ENCODE assay signal across 8 cellular contexts in the genomic region with DNA sequence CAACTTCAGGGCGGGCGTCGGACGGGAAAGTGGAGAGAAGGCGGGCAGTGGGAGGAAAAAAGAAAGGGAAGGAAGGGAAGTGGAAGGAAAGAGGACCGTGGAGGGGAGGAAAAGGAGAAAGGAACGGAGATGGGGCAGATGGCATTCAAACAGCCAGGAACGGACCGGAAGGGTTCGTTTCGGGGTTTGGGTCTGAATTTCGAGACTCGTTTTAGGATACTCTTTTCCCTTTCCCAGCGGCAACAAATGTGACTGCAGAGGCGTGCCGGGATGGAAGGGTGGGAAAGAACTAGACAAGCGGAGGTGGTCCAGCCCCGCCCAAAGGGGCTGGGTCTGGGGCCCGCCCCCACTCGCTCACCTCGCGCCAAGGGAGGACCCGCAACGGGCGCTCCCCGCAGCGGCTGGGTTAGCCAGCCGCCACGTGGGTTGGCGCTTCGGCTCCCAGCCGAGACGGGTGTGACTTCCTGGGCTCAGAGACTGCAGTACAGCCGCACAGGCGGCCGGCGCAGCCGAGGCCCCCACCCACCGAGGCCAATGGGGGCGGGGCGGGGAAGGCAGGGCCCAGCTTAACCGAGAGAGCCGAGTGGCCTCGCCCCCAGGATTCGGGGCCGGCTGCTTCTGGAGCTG. TPM values are rescaled to one million over a fixed set of nuclear protein-coding genes. Genes with fewer than 3 reads are reported as not detected.
DNase-seq lines count a peak whose midpoint lies in the region; ATAC-seq and TF ChIP-seq lines count a peak whose summit lies in the region.

No MANE protein-coding gene starts in this region.

- peak; percentile 75 for ATAC-seq in Panc1
- ATAC-seq in HG02763 (IDR thresholded peaks at IDR 0.05; ENCODE audit: unreplicated experiment), result no peak

- H3K27me3 ChIP-seq in Panc1 (ENCODE audit: control insufficient read depth, insufficient read depth, low read length), result peaks cover 39% of the 10 kb centered on the region

- H3K4me1 ChIP-seq in Panc1 (ENCODE audit: control insufficient read depth, insufficient read depth, low read length), result peaks cover 9% of the 10 kb centered on the region

- H3K9me3 ChIP-seq in Panc1 (ENCODE audit: control insufficient read depth, insufficient read depth, low read depth, low read length), result no peaks in the 10 kb centered on the region

- H3K36me3 ChIP-seq in Panc1 (ENCODE audit: control insufficient read depth, insufficient read depth, low read length), result no peaks in the 10 kb centered on the region; the same call in none of the 2 replicates

- no peak overlapping the region for H3K27ac ChIP-seq in Panc1 (ENCODE audit: low read length)

- intact Hi-C loops in Panc1 (cut with micrococcal nuclease; ENCODE audit: unreplicated experiment), result loop anchor here (5.0 to 10.0 kb wide), 3 partner anchors 397 to 832 kb away; a partner anchor contains a TSS
- intact Hi-C loops in posterior cingulate gyrus (cut with DNase I), result loop anchor here (5.0 kb wide), 3 partner anchors 88 to 1122 kb away; no protein-coding TSS in a partner anchor

- DNase-seq in DMS53 treated with DMSO at 0.1 percent for 48 hours (lab: John Stamatoyannopoulos, UW; ENCODE audit: unreplicated experiment) (peak; percentile 84), GM20000 (ENCODE audit: low spot score) (peak; percentile 77), HT1080 (ENCODE audit: low read depth) (peak; percentile 95), Panc1 (ENCODE audit: low read depth, low spot score) (no peak), astrocyte of the cerebellum (ENCODE audit: low read depth) (peak; percentile 83), hepatic stellate cell (ENCODE audit: low spot score) (peak; percentile 80), posterior cingulate gyrus (peak; percentile 13 to 94 (median 36))

- CTCF ChIA-PET in Panc1 (lab: Charles Lee), result no interaction called here

- no peak for TF ChIP-seq CTCF in GM20000 (IDR thresholded peaks at IDR 0.05; ENCODE audit: extremely low read depth, missing control alignments)
- TF ChIP-seq CTCF in Panc1 (IDR thresholded peaks at IDR 0.05), result no peak
- no peak for TF ChIP-seq CTCF in astrocyte of the cerebellum (IDR thresholded peaks at IDR 0.05; ENCODE audit: low read depth, low read length, missing control alignments)

- H3K4me3 ChIP-seq in Panc1 (ENCODE audit: low read depth in 2 of 2, low read length in 2 of 2) (peak overlapping the region; percentile 49 to 76), astrocyte of the cerebellum (ENCODE audit: low read depth, low read length) (peak overlapping the region; percentile 80)

- in situ Hi-C loops in Panc1 (cut with HindIII; ENCODE audit: low pct_unique_long_range_greater_than_20kb, low sequenced_read_pairs) (no loop called here), astrocyte of the cerebellum (cut with HindIII; ENCODE audit: low sequenced_read_pairs) (no loop called here)

- POLR2A ChIA-PET in Panc1 (lab: Charles Lee), result no interaction called here

- no TSS peak for BruUV-seq in Panc1 (replicated peaks; lab: Mats Ljungman, UMichigan)

RNA-seq across cellular contexts. Expression of a gene that starts 2.7 kb away (rescaled TPM):
- total RNA-seq in HT1080 (2014; rRNA removed; shearing (Covaris generic)), result 7.5 and 7.8 TPM in 2 replicates
- 1.5 and 3.5 TPM in 2 replicates for polyA plus RNA-seq in HT1080 (2015; cell fraction: cytosol; rRNA removed)
- 72.5 and 73.9 TPM in 2 replicates for polyA plus RNA-seq in HT1080 (2015; cell fraction: nucleus; rRNA removed)
- total RNA-seq in Panc1 (2021; ENCODE audit: unreplicated experiment), result 0.72 TPM
- polyA plus RNA-seq in Panc1 (2012; ENCODE audit: insufficient read length), result 0.25 TPM
